In genomic region chr15:78944202-78944625, GRCh38 we compare ENCODE assay signal across 8 cellular contexts. TPM values are rescaled to one million over a fixed set of nuclear protein-coding genes. Genes with fewer than 3 reads are reported as not detected.
DNase-seq lines count a peak whose midpoint lies in the region; ATAC-seq and TF ChIP-seq lines count a peak whose summit lies in the region.

No MANE protein-coding gene starts in this region.

- DNase-seq in NCI-H748 (lab: John Stamatoyannopoulos, UW; ENCODE audit: unreplicated experiment) (peak; percentile 25), NCI-H748 treated with DMSO at 0.1 percent for 48 hours (lab: John Stamatoyannopoulos, UW) (no peak), left lung (no peak), thoracic aorta (ENCODE audit: low spot score) (no peak), putamen (ENCODE audit: low spot score) (no peak), MV-4-11 (lab: John Stamatoyannopoulos, UW) (no peak)
- DNase-seq in activated naive CD8-positive, alpha-beta T cell treated with anti-CD3 and anti-CD28 coated beads, Interleukin-2, amount 10 ng/mL, durations not matched to agents 7 days and 5 days = no peak

- H3K4me3 ChIP-seq in left lung (peak overlapping the region; percentile 62 to 73), thoracic aorta (peak overlapping the region; percentile 90)

- H3K27me3 Mint-ChIP-seq in activated naive CD8-positive, alpha-beta T cell treated with anti-CD3 and anti-CD28 coated beads, Interleukin-2, amount 10 ng/mL, durations not matched to agents 7 days and 5 days = peaks cover 36% of the 10 kb centered on the region

- H3K36me3 ChIP-seq in left lung (peaks cover 0 to 9% of the 10 kb centered on the region in 2 donors), thoracic aorta (no peaks in the 10 kb centered on the region)

- POLR2A ChIA-PET in activated naive CD8-positive, alpha-beta T cell treated with anti-CD3 and anti-CD28 coated beads, Interleukin-2, amount 10 ng/mL, durations not matched to agents 7 days and 5 days (lab: Charles Lee) = no interaction called here

- no peak for TF ChIP-seq CTCF in left lung (IDR thresholded peaks at IDR 0.05)
- no peak for TF ChIP-seq CTCF in thoracic aorta (IDR thresholded peaks at IDR 0.05)

- peaks cover 5% of the 10 kb centered on the region for H3K4me1 Mint-ChIP-seq in activated naive CD8-positive, alpha-beta T cell treated with anti-CD3 and anti-CD28 coated beads, Interleukin-2, amount 10 ng/mL, durations not matched to agents 7 days and 5 days

- no peak overlapping the region for H3K27ac Mint-ChIP-seq in activated naive CD8-positive, alpha-beta T cell treated with anti-CD3 and anti-CD28 coated beads, Interleukin-2, amount 10 ng/mL, durations not matched to agents 7 days and 5 days

- H3K27ac ChIP-seq in left lung (peak overlapping the region; percentile 86 to 92), thoracic aorta (peak overlapping the region in 1 of 2 donors; percentile 12)

- H3K27me3 ChIP-seq in left lung (peaks cover 0 to 8% of the 10 kb centered on the region in 2 donors), thoracic aorta (replicated peaks; ENCODE audit: insufficient read depth) (no peaks in the 10 kb centered on the region)

- intact Hi-C loops in left lung (cut with DNase I) = no loop called here

- ATAC-seq in HG03135 (IDR thresholded peaks at IDR 0.05; ENCODE audit: unreplicated experiment) (peak; percentile 20), left lung (peak; percentile 26), thoracic aorta (ENCODE audit: insufficient number of reproducible peaks, low FRiP score, low read depth) (no peak)
- ATAC-seq in activated naive CD8-positive, alpha-beta T cell treated with anti-CD3 and anti-CD28 coated beads, Interleukin-2, amount 10 ng/mL, durations not matched to agents 7 days and 5 days (ENCODE audit: low read depth) = no peak

- H3K4me1 ChIP-seq in left lung (peaks cover 5 to 40% of the 10 kb centered on the region in 2 donors), thoracic aorta (ENCODE audit: control insufficient read depth in 1 of 2, low read depth in 2 of 2) (peaks cover 0 to 23% of the 10 kb centered on the region in 2 donors)

- H3K36me3 Mint-ChIP-seq in activated naive CD8-positive, alpha-beta T cell treated with anti-CD3 and anti-CD28 coated beads, Interleukin-2, amount 10 ng/mL, durations not matched to agents 7 days and 5 days = peaks cover under 1% of the 10 kb centered on the region

- peak overlapping the region; percentile 77 for H3K4me3 Mint-ChIP-seq in activated naive CD8-positive, alpha-beta T cell treated with anti-CD3 and anti-CD28 coated beads, Interleukin-2, amount 10 ng/mL, durations not matched to agents 7 days and 5 days

- no peaks in the 10 kb centered on the region for H3K9me3 Mint-ChIP-seq in activated naive CD8-positive, alpha-beta T cell treated with anti-CD3 and anti-CD28 coated beads, Interleukin-2, amount 10 ng/mL, durations not matched to agents 7 days and 5 days

- H3K9me3 ChIP-seq in left lung (no peaks in the 10 kb centered on the region), thoracic aorta (no peaks in the 10 kb centered on the region)

RNA-seq across cellular contexts. Expression of gene CTSH, which starts 0.6 kb away (rescaled TPM):
- 10 to 100 TPM; 31.5 to 33.9 TPM for total RNA-seq in activated naive CD8-positive, alpha-beta T cell treated with anti-CD3 and anti-CD28 coated beads, Interleukin-2, amount 10 ng/mL, durations not matched to agents 7 days and 5 days
- total RNA-seq in left lung = 1,000 to 10,000 TPM; 1,132 to 1,298 TPM
- total RNA-seq in thoracic aorta = 100 to 1,000 TPM; 136 to 149 TPM

Comparison
In these comparisons a context has a peak if more than half of its experiments do, and no peak if none do; other contexts are left out.
1. ATAC-seq: peak in HG03135 (single experiment) and left lung (single experiment); none in activated naive CD8-positive, alpha-beta T cell treated with anti-CD3 and anti-CD28 coated beads, Interleukin-2, amount 10 ng/mL, durations not matched to agents 7 days and 5 days (single experiment) and thoracic aorta (single experiment).
2. RNA of gene CTSH, which starts 0.6 kb away (total RNA-seq): 1,132 to 1,298 TPM in left lung; 136 to 149 TPM in thoracic aorta and 31.5 to 33.9 TPM in activated naive CD8-positive, alpha-beta T cell treated with anti-CD3 and anti-CD28 coated beads, Interleukin-2, amount 10 ng/mL, durations not matched to agents 7 days and 5 days; every median in the first group is over 4 times any median in the second.